7 cellular contexts compared by ENCODE assay signal in genomic region chr5:172187118-172188032, GRCh38.
DNase-seq lines count a peak whose midpoint lies in the region; ATAC-seq and TF ChIP-seq lines count a peak whose summit lies in the region.

No MANE protein-coding gene starts in this region.

- no peaks in the 10 kb centered on the region for H3K27me3 ChIP-seq in duodenal mucosa (ENCODE audit: control insufficient read depth in 1 of 2, insufficient read depth in 2 of 2, low read length in 2 of 2)

- H3K4me3 ChIP-seq in duodenal mucosa (ENCODE audit: low read depth in 1 of 2, low read length in 2 of 2): peak overlapping the region; percentile 92 to 93

- no peaks in the 10 kb centered on the region for H3K9me3 ChIP-seq in duodenal mucosa (ENCODE audit: control insufficient read depth in 1 of 2, low read length in 2 of 2)

- H3K9ac ChIP-seq in duodenal mucosa (ENCODE audit: low read depth in 1 of 2, low read length in 2 of 2): peak overlapping the region; percentile 67 to 68

- peak; percentile 51 for TF ChIP-seq POLR2A in GM18505 (IDR thresholded peaks at IDR 0.05; ENCODE audit: borderline replicate concordance, extremely low read depth, insufficient read depth, insufficient read length)

- H3K36me3 ChIP-seq in duodenal mucosa (ENCODE audit: control insufficient read depth in 1 of 2, insufficient read depth in 2 of 2, low read length in 2 of 2): no peaks in the 10 kb centered on the region

- peak; percentile 3 for DNase-seq in NCI-H2227 treated with DMSO at 0.1 percent for 48 hours (lab: John Stamatoyannopoulos, UW)
- peak; percentile 44 to 69 for DNase-seq in activated CD4-positive, alpha-beta T cell treated with anti-CD3 and anti-CD28 coated beads, Interleukin-2, amount 50 U/mL, for 24 hours (ENCODE audit: low read depth in 1 of 2, low spot score in 1 of 2)
- peak; percentile 58 for DNase-seq in medulla oblongata (ENCODE audit: extremely low spot score)
- DNase-seq in stimulated activated CD8-positive, alpha-beta memory T cell treated with anti-CD3 and anti-CD28 coated beads, Interleukin-4, amount 100 ng/mL, for 48 hours: peak; percentile 80

- peaks cover 0 to 23% of the 10 kb centered on the region in 2 donors for H3K4me1 ChIP-seq in duodenal mucosa (ENCODE audit: control insufficient read depth in 1 of 2, insufficient read depth in 2 of 2, low read length in 2 of 2)

- ATAC-seq in GM18505 (IDR thresholded peaks at IDR 0.05; ENCODE audit: unreplicated experiment) (peak; percentile 19), HG02759 (IDR thresholded peaks at IDR 0.05; ENCODE audit: unreplicated experiment) (peak; percentile 30)

- H3K27ac ChIP-seq in duodenal mucosa (ENCODE audit: low read depth, low read length): peak overlapping the region; percentile 73

Comparison
In these comparisons a context has a peak if more than half of its experiments do, and no peak if none do; other contexts are left out.
1. Peak in every context shown above with its lines: DNase-seq, ATAC-seq, H3K4me3 ChIP-seq and H3K27ac ChIP-seq.
2. DNase-seq: peak in every context shown above with its lines; median percentile 80 in stimulated activated CD8-positive, alpha-beta memory T cell treated with anti-CD3 and anti-CD28 coated beads, Interleukin-4, amount 100 ng/mL, for 48 hours; 58 in medulla oblongata; 56 in activated CD4-positive, alpha-beta T cell treated with anti-CD3 and anti-CD28 coated beads, Interleukin-2, amount 50 U/mL, for 24 hours; 3 in NCI-H2227 treated with DMSO at 0.1 percent for 48 hours.